In genomic region chr3:106673926-106674569, GRCh38 we compare ENCODE assay signal across 25 cellular contexts.
"Had no signal": no experiment of that assay in that cellular context is flagged by ENCODE, and none has a peak within 500 bp of the region (broad histone marks: within the 10 kb centered on the region; RNA-seq: fewer than 3 reads in every experiment).

No MANE protein-coding gene starts in this region.

- H3K9me3 ChIP-seq: gastrocnemius medialis, mucosa of descending colon, ovary, prostate gland, thyroid gland, upper lobe of right lung had no signal

- FAIRE-seq: endometrium had no signal

- H3K4me1 ChIP-seq: gastrocnemius medialis, prostate gland, thyroid gland, upper lobe of right lung had no signal

- ATAC-seq: activated CD8-positive, alpha-beta T cell treated with anti-CD3 and anti-CD28 coated beads, Interleukin-2, amount 10 ng/mL, durations not matched to agents 7 days and 5 days; activated naive CD8-positive, alpha-beta T cell treated with anti-CD3 and anti-CD28 coated beads, Interleukin-2, amount 50 U/mL, for 24 hours; gastrocnemius medialis; mucosa of descending colon; upper lobe of right lung had no signal

- H3K27me3 Mint-ChIP-seq: brain; dendritic cell treated with granulocyte-macrophage colony-stimulating factor and Interleukin-4, amounts not matched to agents 40 ng/mL and 50 ng/mL, for 4 days; memory B cell had no signal

- H3K4me3 ChIP-seq: gastrocnemius medialis, mucosa of descending colon, ovary, prostate gland, thyroid gland, upper lobe of right lung had no signal

- H3K36me3 ChIP-seq: gastrocnemius medialis, ovary, prostate gland, thyroid gland, upper lobe of right lung had no signal

- DNase-seq: activated CD4-positive, alpha-beta T cell treated with anti-CD3 and anti-CD28 coated beads for 1 hour; activated CD4-positive, alpha-beta T cell treated with anti-CD3 and anti-CD28 coated beads, Interleukin-2, amount 50 U/mL, for 1 hour; activated CD8-positive, alpha-beta T cell treated with anti-CD3 and anti-CD28 coated beads, Interleukin-2, amount 10 ng/mL, durations not matched to agents 7 days and 5 days; activated gamma-delta T cell; activated naive CD4-positive, alpha-beta T cell treated with anti-CD3 and anti-CD28 coated beads, Interleukin-2, amount 50 U/mL, for 16 hours; activated naive CD8-positive, alpha-beta T cell treated with anti-CD3 and anti-CD28 coated beads, Interleukin-2, amount 50 U/mL, for 24 hours; anterior cingulate cortex; effector CD4-positive, alpha-beta T cell; gastrocnemius medialis; hippocampal formation; mucosa of descending colon; ovary; stimulated activated CD4-positive, alpha-beta T cell treated with anti-CD3 and anti-CD28 coated beads, Interleukin-4, amount 100 ng/mL, for 24 hours; stimulated activated naive CD4-positive, alpha-beta T cell treated with Interleukin-2 at 50 U/mL for 16 hours; substantia nigra; T-helper 9 cell; thyroid gland; upper lobe of right lung had no signal

- H3K27ac ChIP-seq: gastrocnemius medialis, ovary, prostate gland, thyroid gland, upper lobe of right lung had no signal

- H3K27ac Mint-ChIP-seq: activated CD8-positive, alpha-beta T cell treated with anti-CD3 and anti-CD28 coated beads, Interleukin-2, amount 10 ng/mL, durations not matched to agents 7 days and 5 days; activated naive CD8-positive, alpha-beta T cell treated with anti-CD3 and anti-CD28 coated beads, Interleukin-2, amount 50 U/mL, for 24 hours; activated T-helper 1 cell treated with anti-CD3 and anti-CD28 coated beads, Interleukin-12 subunit alpha, Interleukin-12 subunit beta, Interleukin-2, Interleukin-4 antibody, amounts not matched to agents 30 ng/mL and 10 ng/mL and 1 ng/mL, durations not matched to agents 14 hours and 24 hours and 36 hours; brain; dendritic cell treated with granulocyte-macrophage colony-stimulating factor and Interleukin-4, amounts not matched to agents 40 ng/mL and 50 ng/mL, for 4 days; memory B cell had no signal

- H3K4me1 Mint-ChIP-seq: activated naive CD8-positive, alpha-beta T cell treated with anti-CD3 and anti-CD28 coated beads, Interleukin-2, amount 50 U/mL, for 24 hours; brain; memory B cell; neural crest cell had no signal

- H3K4me3 Mint-ChIP-seq: activated CD8-positive, alpha-beta T cell treated with anti-CD3 and anti-CD28 coated beads, Interleukin-2, amount 10 ng/mL, durations not matched to agents 7 days and 5 days; activated naive CD8-positive, alpha-beta T cell treated with anti-CD3 and anti-CD28 coated beads, Interleukin-2, amount 50 U/mL, for 24 hours; activated T-helper 1 cell treated with anti-CD3 and anti-CD28 coated beads, Interleukin-12 subunit alpha, Interleukin-12 subunit beta, Interleukin-2, Interleukin-4 antibody, amounts not matched to agents 30 ng/mL and 10 ng/mL and 1 ng/mL, durations not matched to agents 14 hours and 24 hours and 36 hours; brain; dendritic cell treated with granulocyte-macrophage colony-stimulating factor and Interleukin-4, amounts not matched to agents 40 ng/mL and 50 ng/mL, for 4 days; memory B cell; neural crest cell had no signal

- H3K27me3 ChIP-seq: gastrocnemius medialis, ovary, thyroid gland, upper lobe of right lung had no signal

- H3K36me3 Mint-ChIP-seq: brain, memory B cell had no signal

- H3K9me3 Mint-ChIP-seq: activated naive CD8-positive, alpha-beta T cell treated with anti-CD3 and anti-CD28 coated beads, Interleukin-2, amount 50 U/mL, for 24 hours; activated T-helper 1 cell treated with anti-CD3 and anti-CD28 coated beads, Interleukin-12 subunit alpha, Interleukin-12 subunit beta, Interleukin-2, Interleukin-4 antibody, amounts not matched to agents 30 ng/mL and 10 ng/mL and 1 ng/mL, durations not matched to agents 14 hours and 24 hours and 36 hours; neural crest cell had no signal
